ENCODE assay signal across 15 cellular contexts in the genomic region with DNA sequence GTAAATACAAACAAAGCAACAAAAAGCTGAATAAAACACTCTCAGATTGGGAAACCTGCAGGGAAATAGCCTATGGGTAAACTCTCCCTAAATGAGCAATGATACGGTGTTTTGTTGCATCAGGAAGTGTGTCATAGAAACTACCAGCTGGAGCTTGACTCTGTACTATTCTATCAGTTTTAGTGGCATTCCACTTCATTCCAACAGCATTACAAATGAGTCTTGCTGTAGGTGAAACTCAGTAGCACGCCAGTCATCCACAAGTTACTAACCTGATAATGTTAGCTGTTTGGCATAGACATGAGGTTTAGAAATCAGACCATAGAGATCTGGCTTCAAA. TPM values are rescaled to one million over a fixed set of nuclear protein-coding genes. Genes with fewer than 3 reads are reported as not detected.
A peak's percentile ranks its signal among the peaks of the same experiment; 100 is the strongest.
DNase-seq lines count a peak whose midpoint lies in the region; ATAC-seq, FAIRE-seq and TF ChIP-seq lines count a peak whose summit lies in the region.
"Had no signal": no experiment of that assay in that cellular context is flagged by ENCODE, and none has a peak within 500 bp of the region (broad histone marks: within the 10 kb centered on the region; RNA-seq: fewer than 3 reads in every experiment).

No MANE protein-coding gene starts in this region.

- CTCF ChIA-PET in HEK293T (lab: Yijun Ruan, JAX) = no interaction called here

- no peak overlapping the region for H3K27ac Mint-ChIP-seq in stimulated activated naive CD8-positive, alpha-beta T cell treated with anti-CD3 and anti-CD28 coated beads, Interleukin-15, amount 100 ng/mL, for 72 hours
- peak overlapping the region; percentile 98 for H3K27ac Mint-ChIP-seq in astrocyte (ENCODE audit: unreplicated experiment)

- no peak overlapping the region for H3K4me3 Mint-ChIP-seq in stimulated activated naive CD8-positive, alpha-beta T cell treated with anti-CD3 and anti-CD28 coated beads, Interleukin-15, amount 100 ng/mL, for 72 hours
- no peak overlapping the region for H3K4me3 Mint-ChIP-seq in astrocyte (ENCODE audit: unreplicated experiment)
- H3K4me3 Mint-ChIP-seq: neural crest cell had no signal

- H3K79me2 ChIP-seq in astrocyte (ENCODE audit: insufficient read depth, low read length) = no peaks in the 10 kb centered on the region

- no peaks in the 10 kb centered on the region for H3K27me3 ChIP-seq in astrocyte (ENCODE audit: insufficient read depth, low read length)

- H4K20me1 ChIP-seq in astrocyte (ENCODE audit: insufficient read depth, low read length) = no peaks in the 10 kb centered on the region

- TF ChIP-seq CTCF in astrocyte (IDR thresholded peaks at IDR 0.05; ENCODE audit: insufficient read depth, low read depth, low read length) = no peak
- no peak for TF ChIP-seq CTCF in coronary artery (IDR thresholded peaks at IDR 0.05)

- peak; percentile 93 for FAIRE-seq in astrocyte (lab: Jason Lieb, UNC)

- no peaks in the 10 kb centered on the region for H3K36me3 Mint-ChIP-seq in astrocyte (ENCODE audit: low read depth, unreplicated experiment)

- H3K9ac ChIP-seq in astrocyte (ENCODE audit: low read length) = peak overlapping the region; percentile 79

- H3K4me2 ChIP-seq in astrocyte (ENCODE audit: low read length) = peak overlapping the region; percentile 76

- H3K4me3 ChIP-seq in astrocyte (ENCODE audit: insufficient read depth, low read depth, low read length) (peak overlapping the region; percentile 8), coronary artery (no peak overlapping the region)

- H3K4me1 ChIP-seq in astrocyte (ENCODE audit: insufficient read depth, low read length) = peaks cover 31% of the 10 kb centered on the region

- no peaks in the 10 kb centered on the region for H3K36me3 ChIP-seq in astrocyte (ENCODE audit: insufficient read depth, low read length)

- H3K9me3 ChIP-seq in astrocyte (ENCODE audit: insufficient read depth, low read depth, low read length) = no peaks in the 10 kb centered on the region

- POLR2A ChIA-PET in HEK293T (lab: Yijun Ruan, JAX) = no interaction called here

- H3K27ac ChIP-seq in astrocyte (ENCODE audit: low read depth, low read length) (peak overlapping the region; percentile 97), coronary artery (no peak overlapping the region)
- H3K27ac ChIP-seq: C4-2B had no signal

- peaks cover 6 to 7% of the 10 kb centered on the region in 2 donors for H3K9me3 Mint-ChIP-seq in stimulated activated naive CD8-positive, alpha-beta T cell treated with anti-CD3 and anti-CD28 coated beads, Interleukin-15, amount 100 ng/mL, for 72 hours
- peaks cover 5% of the 10 kb centered on the region for H3K9me3 Mint-ChIP-seq in astrocyte (ENCODE audit: unreplicated experiment)

- ATAC-seq in stimulated activated naive CD8-positive, alpha-beta T cell treated with anti-CD3 and anti-CD28 coated beads, Interleukin-15, amount 100 ng/mL, for 72 hours = peak; percentile 37
- no peak for ATAC-seq in stimulated activated naive CD8-positive, alpha-beta T cell treated with anti-CD3 and anti-CD28 coated beads, Interleukin-15, Interleukin-2, amounts not matched to agents 100 U/mL and 50 U/mL, for 24 hours
- no peak for ATAC-seq in sciatic nerve

- peaks cover 8% of the 10 kb centered on the region for H3K27me3 Mint-ChIP-seq in stimulated activated naive CD8-positive, alpha-beta T cell treated with anti-CD3 and anti-CD28 coated beads, Interleukin-15, amount 100 ng/mL, for 72 hours
- no peaks in the 10 kb centered on the region for H3K27me3 Mint-ChIP-seq in astrocyte (ENCODE audit: low read depth, unreplicated experiment)

- no peak for DNase-seq in stimulated activated naive CD8-positive, alpha-beta T cell treated with anti-CD3 and anti-CD28 coated beads, Interleukin-15, amount 100 ng/mL, for 72 hours
- no peak for DNase-seq in stimulated activated naive CD8-positive, alpha-beta T cell treated with anti-CD3 and anti-CD28 coated beads, Interleukin-15, Interleukin-2, amounts not matched to agents 100 U/mL and 50 U/mL, for 24 hours
- DNase-seq in astrocyte (ENCODE audit: low read depth) (peak; percentile 99), iris pigment epithelial cell (ENCODE audit: low read depth) (peak; percentile 99), coronary artery (ENCODE audit: low spot score) (no peak), HEK293T (ENCODE audit: extremely low spot score) (no peak), sciatic nerve (ENCODE audit: low spot score) (no peak)
- no peak for DNase-seq in activated T-cell treated with anti-CD3 and anti-CD28 coated beads, Interleukin-2, amount 50 U/mL, for 48 hours
- DNase-seq: hippocampal formation; NCI-H1417 treated with DMSO at 0.1 percent for 48 hours; RPMI8226; stimulated activated CD4-positive, alpha-beta T cell treated with anti-CD3 and anti-CD28 coated beads, Interleukin-4, amount 100 ng/mL, for 4 hours had no signal

- peaks cover 13% of the 10 kb centered on the region for H3K4me1 Mint-ChIP-seq in stimulated activated naive CD8-positive, alpha-beta T cell treated with anti-CD3 and anti-CD28 coated beads, Interleukin-15, amount 100 ng/mL, for 72 hours
- H3K4me1 Mint-ChIP-seq in astrocyte (ENCODE audit: low read depth, unreplicated experiment) = peaks cover 28% of the 10 kb centered on the region

- no peak overlapping the region for H2AFZ ChIP-seq in astrocyte (ENCODE audit: low read depth, low read length)

- intact Hi-C loops in sciatic nerve (cut with DNase I) = no loop called here

TF ChIP-seq in HEK293T, 16 proteins besides CTCF, POLR2A, EP300 and RAD21:
- TF ChIP-seq HDGF (IDR thresholded peaks at IDR 0.05; ENCODE audit: borderline replicate concordance) (no peak), FOXA1 (IDR thresholded peaks at IDR 0.05) (no peak), FOXM1 (IDR thresholded peaks at IDR 0.05; ENCODE audit: borderline replicate concordance) (no peak), ARNT (IDR thresholded peaks at IDR 0.05) (no peak), ELF4 (IDR thresholded peaks at IDR 0.05) (no peak), PKNOX1 (IDR thresholded peaks at IDR 0.05) (no peak)

RNA-seq across cellular contexts. Expression of gene FGFBP1, which starts 24.9 kb away (rescaled TPM):
- not detected in 2 replicates for total RNA-seq in astrocyte
- total RNA-seq in sciatic nerve = not detected
- total RNA-seq: neural crest cell, ureter had no signal

RNA-seq across cellular contexts. Expression of gene FGFBP2, which starts 49.4 kb away (rescaled TPM):
- total RNA-seq in astrocyte (not detected in 2 replicates), sciatic nerve (129 TPM)
- total RNA-seq: ureter had no signal

Comparison
In these comparisons a context has a peak if more than half of its experiments do, and no peak if none do; other contexts are left out.
1. DNase-seq: peak in astrocyte (single experiment) and iris pigment epithelial cell (single experiment); none in stimulated activated naive CD8-positive, alpha-beta T cell treated with anti-CD3 and anti-CD28 coated beads, Interleukin-15, amount 100 ng/mL, for 72 hours (0 of 2), stimulated activated naive CD8-positive, alpha-beta T cell treated with anti-CD3 and anti-CD28 coated beads, Interleukin-15, Interleukin-2, amounts not matched to agents 100 U/mL and 50 U/mL, for 24 hours (single experiment), coronary artery (single experiment), HEK293T (single experiment), sciatic nerve (single experiment) and activated T-cell treated with anti-CD3 and anti-CD28 coated beads, Interleukin-2, amount 50 U/mL, for 48 hours (0 of 2).
2. RNA of gene FGFBP2, which starts 49.4 kb away (total RNA-seq): 129 TPM in sciatic nerve (single experiment); not detected in astrocyte; every median in the first group is over 100 times any median in the second.